Comparison of ENCODE assay signal across 1 cellular context in the genomic region with DNA sequence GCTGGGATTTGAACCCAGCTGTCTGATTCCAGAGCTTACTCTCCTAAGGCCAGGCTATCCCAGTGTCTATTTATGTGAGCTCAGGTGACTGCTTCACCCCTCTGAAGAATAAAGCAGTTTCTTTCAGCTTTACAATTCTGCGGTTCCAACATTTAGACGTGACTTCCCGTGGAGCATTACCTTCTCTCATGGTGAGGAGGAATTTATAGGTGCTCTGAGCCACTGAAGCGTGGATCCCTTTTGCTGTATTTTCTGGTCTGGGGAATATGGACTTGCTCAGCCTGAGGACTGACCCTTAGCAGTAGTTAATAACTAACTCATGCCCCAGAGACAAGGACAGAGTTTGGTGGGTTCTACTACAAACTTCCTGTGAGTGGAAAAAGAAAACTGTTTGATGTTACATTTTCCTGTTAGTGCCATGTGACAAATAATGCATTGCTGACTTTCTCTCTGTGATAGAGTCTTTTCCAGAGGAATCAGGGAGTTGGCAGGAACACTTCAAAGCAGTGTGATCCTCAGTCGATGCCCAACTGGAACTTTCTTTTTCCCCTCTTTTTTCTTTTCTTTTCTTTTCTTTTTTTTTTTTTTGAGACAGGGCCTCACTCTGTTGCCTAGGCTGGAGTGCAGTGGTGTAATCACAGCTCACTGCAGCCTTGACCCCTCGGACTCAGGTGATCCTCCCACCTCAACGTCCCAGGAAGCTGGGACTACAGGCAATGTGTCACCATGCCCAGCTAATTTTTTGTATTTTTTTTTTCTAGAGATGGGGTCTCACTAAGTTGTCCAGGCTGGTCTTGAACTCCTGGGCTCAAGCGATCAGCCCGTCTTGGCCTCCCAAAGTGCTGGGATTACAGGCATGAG.
TF ChIP-seq lines count a peak whose summit lies in the region.

No MANE protein-coding gene starts in this region.

TF ChIP-seq in HepG2, 621 proteins besides CTCF, POLR2A, EP300 and RAD21 (continued from another document and continues in another):
- TF ChIP-seq, protein P1, sequence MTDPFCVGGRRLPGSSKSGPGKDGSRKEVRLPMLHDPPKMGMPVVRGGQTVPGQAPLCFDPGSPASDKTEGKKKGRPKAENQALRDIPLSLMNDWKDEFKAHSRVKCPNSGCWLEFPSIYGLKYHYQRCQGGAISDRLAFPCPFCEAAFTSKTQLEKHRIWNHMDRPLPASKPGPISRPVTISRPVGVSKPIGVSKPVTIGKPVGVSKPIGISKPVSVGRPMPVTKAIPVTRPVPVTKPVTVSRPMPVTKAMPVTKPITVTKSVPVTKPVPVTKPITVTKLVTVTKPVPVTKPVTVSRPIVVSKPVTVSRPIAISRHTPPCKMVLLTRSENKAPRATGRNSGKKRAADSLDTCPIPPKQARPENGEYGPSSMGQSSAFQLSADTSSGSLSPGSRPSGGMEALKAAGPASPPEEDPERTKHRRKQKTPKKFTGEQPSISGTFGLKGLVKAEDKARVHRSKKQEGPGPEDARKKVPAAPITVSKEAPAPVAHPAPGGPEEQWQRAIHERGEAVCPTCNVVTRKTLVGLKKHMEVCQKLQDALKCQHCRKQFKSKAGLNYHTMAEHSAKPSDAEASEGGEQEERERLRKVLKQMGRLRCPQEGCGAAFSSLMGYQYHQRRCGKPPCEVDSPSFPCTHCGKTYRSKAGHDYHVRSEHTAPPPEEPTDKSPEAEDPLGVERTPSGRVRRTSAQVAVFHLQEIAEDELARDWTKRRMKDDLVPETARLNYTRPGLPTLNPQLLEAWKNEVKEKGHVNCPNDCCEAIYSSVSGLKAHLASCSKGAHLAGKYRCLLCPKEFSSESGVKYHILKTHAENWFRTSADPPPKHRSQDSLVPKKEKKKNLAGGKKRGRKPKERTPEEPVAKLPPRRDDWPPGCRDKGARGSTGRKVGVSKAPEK (CRISPR knock-in tag; IDR thresholded peaks at IDR 0.05; ENCODE audit: borderline replicate concordance), result no peak
- peak; percentile 45; the same call in 1 of the 2 replicates for TF ChIP-seq MAFF (IDR thresholded peaks at IDR 0.05; ENCODE audit: low read depth, low read length)
- TF ChIP-seq, protein P2, sequence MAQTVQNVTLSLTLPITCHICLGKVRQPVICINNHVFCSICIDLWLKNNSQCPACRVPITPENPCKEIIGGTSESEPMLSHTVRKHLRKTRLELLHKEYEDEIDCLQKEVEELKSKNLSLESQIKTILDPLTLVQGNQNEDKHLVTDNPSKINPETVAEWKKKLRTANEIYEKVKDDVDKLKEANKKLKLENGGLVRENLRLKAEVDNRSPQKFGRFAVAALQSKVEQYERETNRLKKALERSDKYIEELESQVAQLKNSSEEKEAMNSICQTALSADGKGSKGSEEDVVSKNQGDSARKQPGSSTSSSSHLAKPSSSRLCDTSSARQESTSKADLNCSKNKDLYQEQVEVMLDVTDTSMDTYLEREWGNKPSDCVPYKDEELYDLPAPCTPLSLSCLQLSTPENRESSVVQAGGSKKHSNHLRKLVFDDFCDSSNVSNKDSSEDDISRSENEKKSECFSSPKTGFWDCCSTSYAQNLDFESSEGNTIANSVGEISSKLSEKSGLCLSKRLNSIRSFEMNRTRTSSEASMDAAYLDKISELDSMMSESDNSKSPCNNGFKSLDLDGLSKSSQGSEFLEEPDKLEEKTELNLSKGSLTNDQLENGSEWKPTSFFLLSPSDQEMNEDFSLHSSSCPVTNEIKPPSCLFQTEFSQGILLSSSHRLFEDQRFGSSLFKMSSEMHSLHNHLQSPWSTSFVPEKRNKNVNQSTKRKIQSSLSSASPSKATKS (CRISPR knock-in tag; IDR thresholded peaks at IDR 0.05), result peak; percentile 79; the same call in 1 of the 2 replicates
- TF ChIP-seq GATA4 (IDR thresholded peaks at IDR 0.05; ENCODE audit: borderline replicate concordance, low read depth), result peak; percentile 18; the same call in 1 of the 2 replicates
- TF ChIP-seq RNF2 (conservative IDR thresholded peaks at IDR 0.05; ENCODE audit: low read depth), result no peak
- TF ChIP-seq ZNF841 (CRISPR knock-in tag; IDR thresholded peaks at IDR 0.05; ENCODE audit: borderline replicate concordance), result no peak
- TF ChIP-seq, protein P3, sequence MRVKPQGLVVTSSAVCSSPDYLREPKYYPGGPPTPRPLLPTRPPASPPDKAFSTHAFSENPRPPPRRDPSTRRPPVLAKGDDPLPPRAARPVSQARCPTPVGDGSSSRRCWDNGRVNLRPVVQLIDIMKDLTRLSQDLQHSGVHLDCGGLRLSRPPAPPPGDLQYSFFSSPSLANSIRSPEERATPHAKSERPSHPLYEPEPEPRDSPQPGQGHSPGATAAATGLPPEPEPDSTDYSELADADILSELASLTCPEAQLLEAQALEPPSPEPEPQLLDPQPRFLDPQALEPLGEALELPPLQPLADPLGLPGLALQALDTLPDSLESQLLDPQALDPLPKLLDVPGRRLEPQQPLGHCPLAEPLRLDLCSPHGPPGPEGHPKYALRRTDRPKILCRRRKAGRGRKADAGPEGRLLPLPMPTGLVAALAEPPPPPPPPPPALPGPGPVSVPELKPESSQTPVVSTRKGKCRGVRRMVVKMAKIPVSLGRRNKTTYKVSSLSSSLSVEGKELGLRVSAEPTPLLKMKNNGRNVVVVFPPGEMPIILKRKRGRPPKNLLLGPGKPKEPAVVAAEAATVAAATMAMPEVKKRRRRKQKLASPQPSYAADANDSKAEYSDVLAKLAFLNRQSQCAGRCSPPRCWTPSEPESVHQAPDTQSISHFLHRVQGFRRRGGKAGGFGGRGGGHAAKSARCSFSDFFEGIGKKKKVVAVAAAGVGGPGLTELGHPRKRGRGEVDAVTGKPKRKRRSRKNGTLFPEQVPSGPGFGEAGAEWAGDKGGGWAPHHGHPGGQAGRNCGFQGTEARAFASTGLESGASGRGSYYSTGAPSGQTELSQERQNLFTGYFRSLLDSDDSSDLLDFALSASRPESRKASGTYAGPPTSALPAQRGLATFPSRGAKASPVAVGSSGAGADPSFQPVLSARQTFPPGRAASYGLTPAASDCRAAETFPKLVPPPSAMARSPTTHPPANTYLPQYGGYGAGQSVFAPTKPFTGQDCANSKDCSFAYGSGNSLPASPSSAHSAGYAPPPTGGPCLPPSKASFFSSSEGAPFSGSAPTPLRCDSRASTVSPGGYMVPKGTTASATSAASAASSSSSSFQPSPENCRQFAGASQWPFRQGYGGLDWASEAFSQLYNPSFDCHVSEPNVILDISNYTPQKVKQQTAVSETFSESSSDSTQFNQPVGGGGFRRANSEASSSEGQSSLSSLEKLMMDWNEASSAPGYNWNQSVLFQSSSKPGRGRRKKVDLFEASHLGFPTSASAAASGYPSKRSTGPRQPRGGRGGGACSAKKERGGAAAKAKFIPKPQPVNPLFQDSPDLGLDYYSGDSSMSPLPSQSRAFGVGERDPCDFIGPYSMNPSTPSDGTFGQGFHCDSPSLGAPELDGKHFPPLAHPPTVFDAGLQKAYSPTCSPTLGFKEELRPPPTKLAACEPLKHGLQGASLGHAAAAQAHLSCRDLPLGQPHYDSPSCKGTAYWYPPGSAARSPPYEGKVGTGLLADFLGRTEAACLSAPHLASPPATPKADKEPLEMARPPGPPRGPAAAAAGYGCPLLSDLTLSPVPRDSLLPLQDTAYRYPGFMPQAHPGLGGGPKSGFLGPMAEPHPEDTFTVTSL (CRISPR knock-in tag; IDR thresholded peaks at IDR 0.05; ENCODE audit: borderline replicate concordance), result peak; percentile 94
- TF ChIP-seq BHLHE40 (IDR thresholded peaks at IDR 0.05; ENCODE audit: low read length), result 0 out of 2 replicates have a peak, but pooled peaks have one; percentile 22
- peak; percentile 59 for TF ChIP-seq ZFX (CRISPR knock-in tag; IDR thresholded peaks at IDR 0.05; ENCODE audit: low read depth)
- peak; percentile 95 for TF ChIP-seq PHF21A (CRISPR knock-in tag; IDR thresholded peaks at IDR 0.05)
- TF ChIP-seq, protein P4, sequence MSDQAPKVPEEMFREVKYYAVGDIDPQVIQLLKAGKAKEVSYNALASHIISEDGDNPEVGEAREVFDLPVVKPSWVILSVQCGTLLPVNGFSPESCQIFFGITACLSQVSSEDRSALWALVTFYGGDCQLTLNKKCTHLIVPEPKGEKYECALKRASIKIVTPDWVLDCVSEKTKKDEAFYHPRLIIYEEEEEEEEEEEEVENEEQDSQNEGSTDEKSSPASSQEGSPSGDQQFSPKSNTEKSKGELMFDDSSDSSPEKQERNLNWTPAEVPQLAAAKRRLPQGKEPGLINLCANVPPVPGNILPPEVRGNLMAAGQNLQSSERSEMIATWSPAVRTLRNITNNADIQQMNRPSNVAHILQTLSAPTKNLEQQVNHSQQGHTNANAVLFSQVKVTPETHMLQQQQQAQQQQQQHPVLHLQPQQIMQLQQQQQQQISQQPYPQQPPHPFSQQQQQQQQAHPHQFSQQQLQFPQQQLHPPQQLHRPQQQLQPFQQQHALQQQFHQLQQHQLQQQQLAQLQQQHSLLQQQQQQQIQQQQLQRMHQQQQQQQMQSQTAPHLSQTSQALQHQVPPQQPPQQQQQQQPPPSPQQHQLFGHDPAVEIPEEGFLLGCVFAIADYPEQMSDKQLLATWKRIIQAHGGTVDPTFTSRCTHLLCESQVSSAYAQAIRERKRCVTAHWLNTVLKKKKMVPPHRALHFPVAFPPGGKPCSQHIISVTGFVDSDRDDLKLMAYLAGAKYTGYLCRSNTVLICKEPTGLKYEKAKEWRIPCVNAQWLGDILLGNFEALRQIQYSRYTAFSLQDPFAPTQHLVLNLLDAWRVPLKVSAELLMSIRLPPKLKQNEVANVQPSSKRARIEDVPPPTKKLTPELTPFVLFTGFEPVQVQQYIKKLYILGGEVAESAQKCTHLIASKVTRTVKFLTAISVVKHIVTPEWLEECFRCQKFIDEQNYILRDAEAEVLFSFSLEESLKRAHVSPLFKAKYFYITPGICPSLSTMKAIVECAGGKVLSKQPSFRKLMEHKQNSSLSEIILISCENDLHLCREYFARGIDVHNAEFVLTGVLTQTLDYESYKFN (CRISPR knock-in tag; conservative IDR thresholded peaks at IDR 0.05), result peak; percentile 99
- no peak for TF ChIP-seq CBFB (CRISPR knock-in tag; IDR thresholded peaks at IDR 0.05)
- TF ChIP-seq STAT6 (CRISPR knock-in tag; IDR thresholded peaks at IDR 0.05; ENCODE audit: borderline replicate concordance), result peak; percentile 90
- TF ChIP-seq TOPORS (CRISPR knock-in tag; IDR thresholded peaks at IDR 0.05), result no peak; the same call in 1 of the 2 replicates
- no peak for TF ChIP-seq HMGA1 (CRISPR knock-in tag; conservative IDR thresholded peaks at IDR 0.05)
- 0 out of 2 replicates have a peak, but pooled peaks have one; percentile 84 for TF ChIP-seq ZNF430 (CRISPR knock-in tag; IDR thresholded peaks at IDR 0.05)
- TF ChIP-seq, protein P5, sequence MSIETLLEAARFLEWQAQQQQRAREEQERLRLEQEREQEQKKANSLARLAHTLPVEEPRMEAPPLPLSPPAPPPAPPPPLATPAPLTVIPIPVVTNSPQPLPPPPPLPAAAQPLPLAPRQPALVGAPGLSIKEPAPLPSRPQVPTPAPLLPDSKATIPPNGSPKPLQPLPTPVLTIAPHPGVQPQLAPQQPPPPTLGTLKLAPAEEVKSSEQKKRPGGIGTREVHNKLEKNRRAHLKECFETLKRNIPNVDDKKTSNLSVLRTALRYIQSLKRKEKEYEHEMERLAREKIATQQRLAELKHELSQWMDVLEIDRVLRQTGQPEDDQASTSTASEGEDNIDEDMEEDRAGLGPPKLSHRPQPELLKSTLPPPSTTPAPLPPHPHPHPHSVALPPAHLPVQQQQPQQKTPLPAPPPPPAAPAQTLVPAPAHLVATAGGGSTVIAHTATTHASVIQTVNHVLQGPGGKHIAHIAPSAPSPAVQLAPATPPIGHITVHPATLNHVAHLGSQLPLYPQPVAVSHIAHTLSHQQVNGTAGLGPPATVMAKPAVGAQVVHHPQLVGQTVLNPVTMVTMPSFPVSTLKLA (IDR thresholded peaks at IDR 0.05), result peak; percentile 60
- no peak for TF ChIP-seq SOX6 (IDR thresholded peaks at IDR 0.05)
- TF ChIP-seq SOX6 (CRISPR knock-in tag; IDR thresholded peaks at IDR 0.05), result peak; percentile 80; the same call in 1 of the 2 replicates
- TF ChIP-seq TCF7 (IDR thresholded peaks at IDR 0.05; ENCODE audit: low read depth), result peak; percentile 89
- TF ChIP-seq, protein P6, sequence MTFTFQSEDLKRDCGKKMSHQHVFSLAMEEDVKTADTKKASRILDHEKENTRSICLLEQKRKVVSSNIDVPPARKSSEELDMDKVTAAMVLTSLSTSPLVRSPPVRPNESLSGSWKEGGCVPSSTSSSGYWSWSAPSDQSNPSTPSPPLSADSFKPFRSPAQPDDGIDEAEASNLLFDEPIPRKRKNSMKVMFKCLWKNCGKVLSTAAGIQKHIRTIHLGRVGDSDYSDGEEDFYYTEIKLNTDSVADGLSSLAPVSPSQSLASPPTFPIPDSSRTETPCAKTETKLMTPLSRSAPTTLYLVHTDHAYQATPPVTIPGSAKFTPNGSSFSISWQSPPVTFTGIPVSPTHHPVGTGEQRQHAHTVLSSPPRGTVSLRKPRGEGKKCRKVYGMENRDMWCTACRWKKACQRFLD (CRISPR knock-in tag; IDR thresholded peaks at IDR 0.05; ENCODE audit: borderline replicate concordance), result no peak; the same call in 1 of the 2 replicates
